ENCODE assay signal across 6 cellular contexts in the genomic region with DNA sequence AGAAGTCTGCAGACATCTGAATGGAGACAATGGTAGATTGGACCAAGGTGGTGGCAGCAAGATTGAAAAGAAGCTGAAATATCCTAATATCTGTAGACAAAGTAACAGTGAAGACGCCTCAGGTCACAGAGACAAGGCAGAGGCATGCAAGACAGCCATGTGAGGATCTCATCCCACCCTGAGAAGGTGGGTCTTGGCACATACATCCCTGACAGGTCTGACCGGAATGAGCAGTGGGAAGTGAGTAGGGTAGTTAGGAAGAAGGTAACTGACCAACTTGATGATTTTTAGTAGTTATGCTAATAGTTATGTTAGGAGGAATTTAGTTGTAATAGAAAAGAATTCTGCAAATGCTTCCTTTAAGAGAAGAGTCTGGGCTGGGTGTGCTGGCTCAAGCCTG.
"Had no signal": no experiment of that assay in that cellular context is flagged by ENCODE, and none has a peak within 500 bp of the region (broad histone marks: within the 10 kb centered on the region; RNA-seq: fewer than 3 reads in every experiment).

No MANE protein-coding gene starts in this region.

- H3K4me3 ChIP-seq: K562 had no signal

- H3K27ac ChIP-seq: HL-60 had no signal

- DNase-seq: IMR-90, KBM-7, KG1 had no signal

- ATAC-seq: HepG2, K562 had no signal
